Comparison of ENCODE assay signal across 17 cellular contexts in the genomic region with DNA sequence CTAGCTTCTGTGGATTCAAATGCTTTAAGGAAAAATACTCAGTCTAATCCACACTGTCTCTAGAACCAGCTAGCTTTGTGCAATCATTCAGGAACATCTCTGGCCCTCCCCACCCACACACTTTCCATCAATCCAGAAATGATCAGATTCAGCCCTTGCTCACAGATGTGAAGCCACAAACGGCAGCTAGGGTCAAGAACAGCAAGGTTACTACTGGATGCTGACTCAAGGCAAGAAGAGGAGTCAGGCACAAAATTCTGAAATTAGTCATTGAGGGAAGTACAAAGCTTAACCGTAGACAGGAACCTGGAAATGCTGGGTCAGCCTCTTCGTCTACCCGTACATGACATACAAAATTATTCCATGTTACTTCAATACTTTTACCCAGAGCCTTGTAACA.
DNase-seq lines count a peak whose midpoint lies in the region; ATAC-seq and TF ChIP-seq lines count a peak whose summit lies in the region.
"Had no signal": no experiment of that assay in that cellular context is flagged by ENCODE, and none has a peak within 500 bp of the region (broad histone marks: within the 10 kb centered on the region; RNA-seq: fewer than 3 reads in every experiment).

No MANE protein-coding gene starts in this region.

- peak; percentile 60 for ATAC-seq in GM18502 (IDR thresholded peaks at IDR 0.05; ENCODE audit: poor library complexity, unreplicated experiment)
- ATAC-seq: K562, pancreas, upper lobe of right lung had no signal

- peaks cover 9% of the 10 kb centered on the region for H3K4me1 Mint-ChIP-seq in activated T-cell treated with anti-CD3 and anti-CD28 coated beads, Interleukin-2, amount 50 U/mL, for 24 hours (ENCODE audit: low read depth)

- TF ChIP-seq CTCF in AG10803 (conservative IDR thresholded peaks at IDR 0.05; ENCODE audit: low read length), result no peak

- peaks cover 2% of the 10 kb centered on the region for H3K9me3 Mint-ChIP-seq in activated T-cell treated with anti-CD3 and anti-CD28 coated beads, Interleukin-2, amount 50 U/mL, for 24 hours

- H3K36me3 Mint-ChIP-seq in activated T-cell treated with anti-CD3 and anti-CD28 coated beads, Interleukin-2, amount 50 U/mL, for 24 hours (ENCODE audit: low read depth), result no peaks in the 10 kb centered on the region

- DNase-seq in AG10803 (ENCODE audit: low read depth) (peak; percentile 16), iris pigment epithelial cell (ENCODE audit: low read depth) (peak; percentile 90), DMS 273 (lab: John Stamatoyannopoulos, UW; ENCODE audit: unreplicated experiment) (no peak), Ammon's horn (ENCODE audit: low spot score) (no peak), DMS79 (lab: John Stamatoyannopoulos, UW) (no peak)
- no peak for DNase-seq in activated T-cell treated with anti-CD3 and anti-CD28 coated beads, Interleukin-2, amount 50 U/mL, for 24 hours
- DNase-seq: C1 segment of cervical spinal cord, islet precursor cell, NCI-H1436, NCI-H510A, pancreas, spleen, upper lobe of right lung had no signal

- H3K4me3 ChIP-seq in AG10803 (ENCODE audit: low read length), result no peak overlapping the region
- H3K4me3 ChIP-seq: cardiac muscle cell, K562, pancreas, SK-N-MC, spleen, upper lobe of right lung had no signal

- H3K27ac Mint-ChIP-seq in activated T-cell treated with anti-CD3 and anti-CD28 coated beads, Interleukin-2, amount 50 U/mL, for 24 hours, result peak overlapping the region; percentile 15

- peaks cover 5% of the 10 kb centered on the region for H3K27me3 Mint-ChIP-seq in activated T-cell treated with anti-CD3 and anti-CD28 coated beads, Interleukin-2, amount 50 U/mL, for 24 hours

- no peak overlapping the region for H3K4me3 Mint-ChIP-seq in activated T-cell treated with anti-CD3 and anti-CD28 coated beads, Interleukin-2, amount 50 U/mL, for 24 hours

Comparison
In these comparisons a context has a peak if more than half of its experiments do, and no peak if none do; other contexts are left out.
1. DNase-seq: peak in AG10803 (single experiment) and iris pigment epithelial cell (single experiment); none in activated T-cell treated with anti-CD3 and anti-CD28 coated beads, Interleukin-2, amount 50 U/mL, for 24 hours (single experiment), DMS 273 (single experiment), Ammon's horn (single experiment) and DMS79 (single experiment).